15 cellular contexts compared by ENCODE assay signal in genomic region chr9:92983984-92984589, GRCh38. TPM values are rescaled to one million over a fixed set of nuclear protein-coding genes. Genes with fewer than 3 reads are reported as not detected.
A peak's percentile ranks its signal among the peaks of the same experiment; 100 is the strongest.
DNase-seq lines count a peak whose midpoint lies in the region; ATAC-seq, FAIRE-seq and TF ChIP-seq lines count a peak whose summit lies in the region.
"Had no signal": no experiment of that assay in that cellular context is flagged by ENCODE, and none has a peak within 500 bp of the region (broad histone marks: within the 10 kb centered on the region; RNA-seq: fewer than 3 reads in every experiment).

No MANE protein-coding gene starts in this region.

- no peaks in the 10 kb centered on the region for H3K79me1 ChIP-seq in H1 (ENCODE audit: low read depth, low read length)

- no peaks in the 10 kb centered on the region for H3K23me2 ChIP-seq in H1 (ENCODE audit: low read depth, low read length)

- H3K9ac ChIP-seq in H1 (replicated peaks in 1 of 4; ENCODE audit: extremely low read depth in 1 of 4, low read depth in 3 of 4, low read length in 3 of 4): no peak overlapping the region

- H3K36me3 Mint-ChIP-seq in CD4-positive, CD25-positive, alpha-beta regulatory T cell: peaks cover 52% of the 10 kb centered on the region

- H3K9me3 ChIP-seq in CD4-positive, CD25-positive, alpha-beta regulatory T cell (ENCODE audit: control insufficient read depth in 2 of 2, low read length in 2 of 2): peaks cover 7 to 12% of the 10 kb centered on the region in 2 experiments
- H3K9me3 ChIP-seq in H1 (ENCODE audit: insufficient read depth in 2 of 2, low read depth in 1 of 2, low read length in 1 of 2) (peaks cover 41 to 49% of the 10 kb centered on the region in 2 experiments), thyroid gland (no peaks in the 10 kb centered on the region)

- H3K9me3 Mint-ChIP-seq in CD4-positive, CD25-positive, alpha-beta regulatory T cell: peaks cover 0 to 3% (median 0%) of the 10 kb centered on the region in 7 donors

- no peak for TF ChIP-seq EP300 in H1 (IDR thresholded peaks at IDR 0.05; ENCODE audit: borderline replicate concordance in 1 of 2, low read depth in 2 of 2, low read length in 2 of 2)

- H2BK20ac ChIP-seq in H1 (ENCODE audit: low read length): no peak overlapping the region

- no peak overlapping the region for H3K4ac ChIP-seq in H1 (replicated peaks; ENCODE audit: insufficient read length, low read depth, low read length)

- no peak for TF ChIP-seq RAD21 in H1 (IDR thresholded peaks at IDR 0.05 in 1 of 2, conservative IDR thresholded peaks at IDR 0.05 in 1 of 2; ENCODE audit: low read depth in 2 of 2, low read length in 2 of 2)

- no peak overlapping the region for H3K23ac ChIP-seq in H1 (ENCODE audit: insufficient read length)

- H4K91ac ChIP-seq in H1 (replicated peaks; ENCODE audit: insufficient read length, low read length): no peak overlapping the region

- no peak overlapping the region for H3K4me2 ChIP-seq in H1 (ENCODE audit: insufficient read depth in 1 of 2, low read depth in 2 of 2, low read length in 2 of 2)

- H3K27ac Mint-ChIP-seq in CD4-positive, CD25-positive, alpha-beta regulatory T cell: peak overlapping the region; percentile 41 to 96 (median 63)

- no peak for FAIRE-seq in H1 (lab: Jason Lieb, UNC)

- no peaks in the 10 kb centered on the region for H3K79me2 ChIP-seq in H1 (ENCODE audit: control insufficient read depth in 1 of 2, insufficient read depth in 2 of 2, low read length in 2 of 2)

- H3K27me3 Mint-ChIP-seq in CD4-positive, CD25-positive, alpha-beta regulatory T cell: no peaks in the 10 kb centered on the region

- H4K8ac ChIP-seq in H1 (ENCODE audit: extremely low read depth, insufficient read depth, low read length): no peak overlapping the region

- H3K18ac ChIP-seq in H1 (ENCODE audit: extremely low read depth, low read length): no peak overlapping the region

- peaks cover 43% of the 10 kb centered on the region for H3K36me3 ChIP-seq in CD4-positive, CD25-positive, alpha-beta regulatory T cell (ENCODE audit: control insufficient read depth, insufficient read depth, low read length)
- peaks cover 0 to 4% (median 0%) of the 10 kb centered on the region in 4 experiments; a peak in 2 of 8 replicates for H3K36me3 ChIP-seq in H1 (ENCODE audit: control insufficient read depth in 2 of 4, insufficient read depth in 4 of 4, low read length in 3 of 4)
- H3K36me3 ChIP-seq in thyroid gland: no peaks in the 10 kb centered on the region

- H3K27ac ChIP-seq in CD4-positive, CD25-positive, alpha-beta regulatory T cell (ENCODE audit: insufficient read depth, low read length, poor library complexity, severe bottlenecking): peak overlapping the region; percentile 42
- no peak overlapping the region for H3K27ac ChIP-seq in H1 (ENCODE audit: low read depth, low read length)
- no peak overlapping the region for H3K27ac ChIP-seq in thyroid gland

- TF ChIP-seq CTCF in H1 (IDR thresholded peaks at IDR 0.05; ENCODE audit: control extremely low read depth in 1 of 3, insufficient read depth in 1 of 3, low read depth in 1 of 3, low read length in 3 of 3): no peak
- no peak for TF ChIP-seq CTCF in thyroid gland (IDR thresholded peaks at IDR 0.05)

- no peaks in the 10 kb centered on the region for H4K20me1 ChIP-seq in H1 (replicated peaks in 1 of 2; ENCODE audit: control insufficient read depth in 1 of 2, insufficient read depth in 2 of 2, low read length in 2 of 2)

- H2BK120ac ChIP-seq in H1 (replicated peaks; ENCODE audit: low read depth, low read length): no peak overlapping the region

- CTCF ChIA-PET in H1 (lab: Charles Lee; ENCODE audit: partially characterized antibody): interaction anchor here (1.0 to 1.6 kb wide), 2 partner anchors 10 to 20 kb away, joined by 4 read pairs; no protein-coding TSS in a partner anchor

- DNase-seq in NCI-H2029 treated with DMSO at 0.1 percent for 48 hours (lab: John Stamatoyannopoulos, UW) (peak; percentile 2), NCI-H2029 (lab: John Stamatoyannopoulos, UW) (no peak), NCI-H226 (peak; percentile 18), H1 (ENCODE audit: low read depth in 1 of 2, low spot score in 2 of 2) (no peak), thyroid gland (no peak)
- peak in 1 of 3 donors; percentile 57 for DNase-seq in CD4-positive, CD25-positive, alpha-beta regulatory T cell
- DNase-seq: activated effector memory CD4-positive, alpha-beta T cell treated with Interleukin-2 at 50 U/mL for 16 hours; cerebellar nuclear complex; NCI-H774 had no signal

- no peak overlapping the region for H4K5ac ChIP-seq in H1 (ENCODE audit: insufficient read length, low read depth, low read length)

- no peak overlapping the region for H2AK5ac ChIP-seq in H1 (ENCODE audit: low read depth, low read length)

- intact Hi-C loops in thyroid gland (cut with DNase I): no loop called here

- POLR2A ChIA-PET in H1 (lab: Charles Lee; ENCODE audit: partially characterized antibody): no interaction called here

- peaks cover 84% of the 10 kb centered on the region for H3K4me1 ChIP-seq in CD4-positive, CD25-positive, alpha-beta regulatory T cell (ENCODE audit: control insufficient read depth, insufficient read depth, low read length, poor library complexity, severe bottlenecking)
- peaks cover 0 to 8% (median 0%) of the 10 kb centered on the region in 4 experiments; a peak in 1 of 7 replicates for H3K4me1 ChIP-seq in H1 (replicated peaks in 1 of 4; ENCODE audit: control insufficient read depth in 3 of 4, insufficient read depth in 4 of 4, low read length in 3 of 4)
- H3K4me1 ChIP-seq in thyroid gland: peaks cover 9 to 20% of the 10 kb centered on the region in 2 donors

- 42% methylated on average over 2 of the region's 2 CpGs; no CpG with 5 or more reads in 1 of the 2 experiments for WGBS in H1 (ENCODE audit: extremely low coverage in 1 of 2, insufficient coverage in 1 of 2, insufficient read length in 1 of 2, insufficient replicate concordance in 2 of 2, low coverage in 1 of 2, low lambda C conversion rate in 2 of 2, missing lambda C conversion rate in 1 of 2), 2 experiments
- WGBS in thyroid gland, 2 donors: 64 to 70% methylated on average over 2 of the region's 2 CpGs

- peak overlapping the region in 2 of 4 donors; percentile 31 to 34 for H3K4me3 Mint-ChIP-seq in CD4-positive, CD25-positive, alpha-beta regulatory T cell

- ATAC-seq in CD4-positive, CD25-positive, alpha-beta regulatory T cell (ENCODE audit: low read depth in 2 of 2): no peak
- ATAC-seq in GM18502 (IDR thresholded peaks at IDR 0.05; ENCODE audit: poor library complexity, unreplicated experiment) (no peak), HG03565 (IDR thresholded peaks at IDR 0.05; ENCODE audit: unreplicated experiment) (no peak)
- ATAC-seq: activated CD4-positive, CD25-positive, alpha-beta regulatory T cell treated with anti-CD3 and anti-CD28 coated beads, Interleukin-2, amount 50 U/mL, for 24 hours; SK-N-SH treated with all-trans-retinoic acid at 6 μM for 48 hours had no signal

- no peak overlapping the region for H2BK12ac ChIP-seq in H1 (ENCODE audit: low read depth, low read length)

- no peak overlapping the region for H2BK15ac ChIP-seq in H1 (ENCODE audit: low read length)

- H2BK5ac ChIP-seq in H1 (ENCODE audit: low read depth, low read length): no peak overlapping the region

- no peaks in the 10 kb centered on the region for H3K27me3 ChIP-seq in CD4-positive, CD25-positive, alpha-beta regulatory T cell (ENCODE audit: control insufficient read depth, insufficient read depth, low read length)
- H3K27me3 ChIP-seq in H1 (replicated peaks in 1 of 4; ENCODE audit: control insufficient read depth in 3 of 4, extremely low read depth in 1 of 4, insufficient read depth in 3 of 4, low read length in 3 of 4) (no peaks in the 10 kb centered on the region), thyroid gland (no peaks in the 10 kb centered on the region)

- no peak overlapping the region for H3K56ac ChIP-seq in H1 (replicated peaks; ENCODE audit: insufficient read length, low read depth, low read length)

- H3K14ac ChIP-seq in H1 (ENCODE audit: insufficient read length): no peak overlapping the region

- no peak overlapping the region for H3K4me3 ChIP-seq in CD4-positive, CD25-positive, alpha-beta regulatory T cell (ENCODE audit: low read depth, low read length)
- H3K4me3 ChIP-seq in H1 (ENCODE audit: extremely low read depth in 1 of 4, insufficient read depth in 2 of 4, low read depth in 3 of 4, low read length in 4 of 4): no peak overlapping the region
- no peak overlapping the region for H3K4me3 ChIP-seq in thyroid gland (replicated peaks in 1 of 3)

- H2AFZ ChIP-seq in H1 (ENCODE audit: low read length): no peak overlapping the region

- H3K4me1 Mint-ChIP-seq in CD4-positive, CD25-positive, alpha-beta regulatory T cell: peaks cover 50 to 91% (median 68%) of the 10 kb centered on the region in 4 donors

- TF ChIP-seq POLR2A in H1 (IDR thresholded peaks at IDR 0.05; ENCODE audit: control extremely low read depth in 1 of 2, low read depth in 2 of 2, low read length in 2 of 2) (no peak), thyroid gland (IDR thresholded peaks at IDR 0.05) (no peak)

TF ChIP-seq in H1, 55 proteins besides CTCF, POLR2A, EP300 and RAD21 (continues in another document):
- TF ChIP-seq TCF12 (IDR thresholded peaks at IDR 0.05; ENCODE audit: low read depth, low read length): no peak
- no peak for TF ChIP-seq TAF7 (optimal IDR thresholded peaks at IDR 0.05; ENCODE audit: borderline replicate concordance, low read depth, low read length)
- TF ChIP-seq YY1 (IDR thresholded peaks at IDR 0.05; ENCODE audit: low read depth, low read length): peak; percentile 46; the same call in 1 of the 2 replicates
- TF ChIP-seq CBX5 (IDR thresholded peaks at IDR 0.05; ENCODE audit: low read depth, low read length): 0 out of 2 replicates have a peak, but pooled peaks have one; percentile 72
- no peak for TF ChIP-seq PHF8 (conservative IDR thresholded peaks at IDR 0.05; ENCODE audit: low read depth, low read length)
- TF ChIP-seq SP2 (IDR thresholded peaks at IDR 0.05; ENCODE audit: low read length): no peak
- no peak for TF ChIP-seq SIN3A (conservative IDR thresholded peaks at IDR 0.05 in 1 of 2, IDR thresholded peaks at IDR 0.05 in 1 of 2; ENCODE audit: low read depth in 1 of 2, low read length in 2 of 2)

RNA-seq across cellular contexts. Expression of gene FGD3, which starts 36.8 kb away (rescaled TPM):
- total RNA-seq in CD4-positive, CD25-positive, alpha-beta regulatory T cell: 188 TPM
- polyA plus RNA-seq in CD4-positive, CD25-positive, alpha-beta regulatory T cell: 100 to 1,000 TPM in 1 of 4 donors, 10 to 100 TPM in 3; 71.6 to 105 (median 87.2) TPM
- 1.4 and 1.9 TPM in 2 replicates for total RNA-seq in H1 (2021; fragmentation: NEBNext Ultra II Directional; extraction: Animal tissue kit (Norgen Biotek cat#: 25700))
- polyA plus RNA-seq in H1 (2011; rRNA removed): 1.4 and 2.3 TPM in 2 replicates
- polyA plus RNA-seq in H1 (2011; cell fraction: cytosol; rRNA removed): 2.0 TPM
- 3.2 TPM for polyA plus RNA-seq in H1 (2011; cell fraction: nucleus; rRNA removed)
- polyA plus RNA-seq in H1 (2012, experiment 1 of 2): 0.73 to 1.6 TPM (median 1.2 TPM) in 4 replicates
- 1.0 TPM for polyA plus RNA-seq in H1 (2012, experiment 2 of 2)
- 0.51 TPM for polyA plus RNA-seq in H1 (2013, experiment 1 of 2)
- polyA plus RNA-seq in H1 (2013, experiment 2 of 2): 0.53 TPM
- 1.4 and 1.6 TPM in 2 replicates for polyA minus RNA-seq in H1 (2011; rRNA and poly(A)+ RNA removed)
- polyA minus RNA-seq in H1 (2011; cell fraction: cytosol; rRNA and poly(A)+ RNA removed): 2.0 TPM
- polyA minus RNA-seq in H1 (2011; cell fraction: nucleus; rRNA and poly(A)+ RNA removed): 1.4 TPM
- total RNA-seq in thyroid gland: 1 to 10 TPM; 5.2 to 6.6 (median 5.6) TPM
- total RNA-seq: fibroblast of lung, pulmonary artery endothelial cell had no signal
- polyA plus RNA-seq: fibroblast of lung had no signal

Comparison
In these comparisons a context has a peak if more than half of its experiments do, and no peak if none do; other contexts are left out.
1. DNase-seq: peak in NCI-H2029 treated with DMSO at 0.1 percent for 48 hours (single experiment) and NCI-H226 (single experiment); none in NCI-H2029 (single experiment), H1 (0 of 2) and thyroid gland (0 of 2).
2. RNA of gene FGD3, which starts 36.8 kb away (total RNA-seq): 188 TPM in CD4-positive, CD25-positive, alpha-beta regulatory T cell (single experiment); 5.2 to 6.6 TPM in thyroid gland and 1.4 to 1.9 TPM in H1; every median in the first group is over 10 times any median in the second.